ENCODE assay signal across 1 cellular context in genomic region chr19:16202320-16203255, GRCh38.
TF ChIP-seq lines count a peak whose summit lies in the region.

No MANE protein-coding gene starts in this region.

TF ChIP-seq in GM12878, 131 proteins besides CTCF, POLR2A, EP300 and RAD21 (continued from another document):
- TF ChIP-seq ZNF687 (IDR thresholded peaks at IDR 0.05) = 0 out of 2 replicates have a peak, but pooled peaks have one; percentile 48
- TF ChIP-seq TARDBP (IDR thresholded peaks at IDR 0.05; ENCODE audit: borderline replicate concordance) = no peak
- no peak for TF ChIP-seq GATAD2B (conservative IDR thresholded peaks at IDR 0.05; ENCODE audit: low read depth)
- TF ChIP-seq KLF5 (IDR thresholded peaks at IDR 0.05; ENCODE audit: partially characterized antibody) = no peak
- no peak for TF ChIP-seq NFYA (IDR thresholded peaks at IDR 0.05; ENCODE audit: borderline replicate concordance, low read depth, low read length)
- no peak for TF ChIP-seq RCOR1 (conservative IDR thresholded peaks at IDR 0.05; ENCODE audit: low read depth, low read length)
- no peak for TF ChIP-seq ZNF207 (IDR thresholded peaks at IDR 0.05; ENCODE audit: borderline replicate concordance)
- no peak for TF ChIP-seq SMAD5 (IDR thresholded peaks at IDR 0.05; ENCODE audit: low read depth)
- no peak for TF ChIP-seq CREM (IDR thresholded peaks at IDR 0.05; ENCODE audit: low read depth)
- TF ChIP-seq MXI1 (IDR thresholded peaks at IDR 0.05; ENCODE audit: low read depth, low read length) = no peak
- TF ChIP-seq DPF2 (IDR thresholded peaks at IDR 0.05) = no peak
- TF ChIP-seq MYC (IDR thresholded peaks at IDR 0.05; ENCODE audit: insufficient read depth, insufficient read length, insufficient replicate concordance, low read length, severe bottlenecking) = no peak
